Comparison of ENCODE assay signal across 8 cellular contexts in genomic region chr5:151745071-151745705, GRCh38. TPM values are rescaled to one million over a fixed set of nuclear protein-coding genes. Genes with fewer than 3 reads are reported as not detected.
DNase-seq lines count a peak whose midpoint lies in the region; ATAC-seq and TF ChIP-seq lines count a peak whose summit lies in the region.

No MANE protein-coding gene starts in this region.

- H3K36me3 ChIP-seq in MG63, result peaks cover 59% of the 10 kb centered on the region
- no peaks in the 10 kb centered on the region for H3K36me3 ChIP-seq in mucosa of descending colon (ENCODE audit: low read depth)

- H3K9me3 ChIP-seq in MG63 (no peaks in the 10 kb centered on the region), mucosa of descending colon (no peaks in the 10 kb centered on the region)

- no peak overlapping the region for H3K4me3 ChIP-seq in MG63
- no peak overlapping the region for H3K4me3 ChIP-seq in mucosa of descending colon

- H3K36me3 Mint-ChIP-seq in activated naive CD8-positive, alpha-beta T cell treated with anti-CD3 and anti-CD28 coated beads, Interleukin-2, amount 10 ng/mL, durations not matched to agents 7 days and 5 days, result peaks cover 16% of the 10 kb centered on the region

- POLR2A ChIA-PET in activated naive CD8-positive, alpha-beta T cell treated with anti-CD3 and anti-CD28 coated beads, Interleukin-2, amount 10 ng/mL, durations not matched to agents 7 days and 5 days (lab: Charles Lee), result interaction anchor here (1.8 kb wide), 1 partner anchor 26 kb away, joined by 7 read pairs; the partner anchor contains the start of gene G3BP1

- TF ChIP-seq CTCF in mucosa of descending colon (IDR thresholded peaks at IDR 0.05), result no peak

- peak overlapping the region; percentile 26 for H3K4me3 Mint-ChIP-seq in activated naive CD8-positive, alpha-beta T cell treated with anti-CD3 and anti-CD28 coated beads, Interleukin-2, amount 10 ng/mL, durations not matched to agents 7 days and 5 days

- H3K27me3 ChIP-seq in MG63, result no peaks in the 10 kb centered on the region

- intact Hi-C loops in Right ventricle myocardium inferior (cut with DNase I), result loop anchor here (10.0 kb wide), 1 partner anchor 220 kb away; no protein-coding TSS in a partner anchor
- intact Hi-C loops in cardiac septum (cut with DNase I), result no loop called here
- intact Hi-C loops in left ventricle myocardium superior (cut with micrococcal nuclease), result loop anchor here (10.0 kb wide), 1 partner anchor 300 kb away; the partner anchor contains the start of gene SLC36A1
- intact Hi-C loops in mucosa of descending colon (cut with DNase I, micrococcal nuclease), result no loop called here

- H3K4me1 Mint-ChIP-seq in activated naive CD8-positive, alpha-beta T cell treated with anti-CD3 and anti-CD28 coated beads, Interleukin-2, amount 10 ng/mL, durations not matched to agents 7 days and 5 days, result peaks cover 29% of the 10 kb centered on the region

- peak overlapping the region; percentile 84 for H3K27ac Mint-ChIP-seq in activated naive CD8-positive, alpha-beta T cell treated with anti-CD3 and anti-CD28 coated beads, Interleukin-2, amount 10 ng/mL, durations not matched to agents 7 days and 5 days

- H3K27me3 Mint-ChIP-seq in activated naive CD8-positive, alpha-beta T cell treated with anti-CD3 and anti-CD28 coated beads, Interleukin-2, amount 10 ng/mL, durations not matched to agents 7 days and 5 days, result no peaks in the 10 kb centered on the region

- no peaks in the 10 kb centered on the region for H3K9me3 Mint-ChIP-seq in activated naive CD8-positive, alpha-beta T cell treated with anti-CD3 and anti-CD28 coated beads, Interleukin-2, amount 10 ng/mL, durations not matched to agents 7 days and 5 days

- ATAC-seq in Right ventricle myocardium inferior, result peak; percentile 59
- ATAC-seq in activated naive CD8-positive, alpha-beta T cell treated with anti-CD3 and anti-CD28 coated beads, Interleukin-2, amount 10 ng/mL, durations not matched to agents 7 days and 5 days (ENCODE audit: low read depth), result peak; percentile 37
- peak; percentile 60 for ATAC-seq in left ventricle myocardium superior
- no peak for ATAC-seq in mucosa of descending colon

- DNase-seq in Right ventricle myocardium inferior (ENCODE audit: missing footprints), result peak; percentile 70
- DNase-seq in cardiac septum (ENCODE audit: low spot score), result no peak
- DNase-seq in MG63, result peak; percentile 99
- DNase-seq in activated naive CD8-positive, alpha-beta T cell treated with anti-CD3 and anti-CD28 coated beads, Interleukin-2, amount 10 ng/mL, durations not matched to agents 7 days and 5 days, result no peak
- DNase-seq in left ventricle myocardium superior, result peak; percentile 61
- DNase-seq in stimulated activated CD8-positive, alpha-beta memory T cell treated with anti-CD3 and anti-CD28 coated beads, Interleukin-4, amount 100 ng/mL, for 48 hours, result peak; percentile 60
- no peak for DNase-seq in mucosa of descending colon
- no peak for DNase-seq in NCI-H2107 (lab: John Stamatoyannopoulos, UW)

- no peaks in the 10 kb centered on the region for H3K4me1 ChIP-seq in mucosa of descending colon (ENCODE audit: low read depth)

RNA-seq across cellular contexts. Expression of gene ATOX1, which starts 13.2 kb away (rescaled TPM):
- total RNA-seq in Right ventricle myocardium inferior (69.5 TPM), cardiac septum (61.4 TPM), left ventricle myocardium superior (63.2 TPM), mucosa of descending colon (10 to 100 TPM; 52.5 to 54.8 (median 53.6) TPM)
- total RNA-seq in MG63 (2014; rRNA removed; shearing (Covaris generic); ENCODE audit: low replicate concordance), result 69.5 and 138 TPM in 2 replicates
- total RNA-seq in activated naive CD8-positive, alpha-beta T cell treated with anti-CD3 and anti-CD28 coated beads, Interleukin-2, amount 10 ng/mL, durations not matched to agents 7 days and 5 days, result 10 to 100 TPM; 42.7 to 48.1 TPM

RNA-seq across cellular contexts. Expression of gene G3BP1, which starts 26.6 kb away (rescaled TPM):
- 114 TPM for total RNA-seq in Right ventricle myocardium inferior
- total RNA-seq in cardiac septum, result 99.4 TPM
- 187 and 352 TPM in 2 replicates for total RNA-seq in MG63 (2014; rRNA removed; shearing (Covaris generic); ENCODE audit: low replicate concordance)
- total RNA-seq in activated naive CD8-positive, alpha-beta T cell treated with anti-CD3 and anti-CD28 coated beads, Interleukin-2, amount 10 ng/mL, durations not matched to agents 7 days and 5 days, result 100 to 1,000 TPM; 164 to 178 TPM
- 125 TPM for total RNA-seq in left ventricle myocardium superior
- total RNA-seq in mucosa of descending colon, result 100 to 1,000 TPM; 121 to 132 (median 127) TPM

RNA-seq across cellular contexts. Expression of gene SPARC, which starts 58.5 kb away (rescaled TPM):
- total RNA-seq in Right ventricle myocardium inferior (517 TPM), cardiac septum (539 TPM), left ventricle myocardium superior (439 TPM), mucosa of descending colon (100 to 1,000 TPM in 2 of 3 donors, 10 to 100 TPM in 1; 78.0 to 410 (median 227) TPM)
- 1,117 and 1,361 TPM in 2 replicates for total RNA-seq in MG63 (2014; rRNA removed; shearing (Covaris generic); ENCODE audit: low replicate concordance)
- under 1 TPM; 0.39 to 0.96 TPM for total RNA-seq in activated naive CD8-positive, alpha-beta T cell treated with anti-CD3 and anti-CD28 coated beads, Interleukin-2, amount 10 ng/mL, durations not matched to agents 7 days and 5 days

Comparison
In these comparisons a context has a peak if more than half of its experiments do, and no peak if none do; other contexts are left out.
1. DNase-seq: peak in Right ventricle myocardium inferior (single experiment), MG63 (single experiment), left ventricle myocardium superior (single experiment) and stimulated activated CD8-positive, alpha-beta memory T cell treated with anti-CD3 and anti-CD28 coated beads, Interleukin-4, amount 100 ng/mL, for 48 hours (single experiment); none in cardiac septum (single experiment), activated naive CD8-positive, alpha-beta T cell treated with anti-CD3 and anti-CD28 coated beads, Interleukin-2, amount 10 ng/mL, durations not matched to agents 7 days and 5 days (single experiment), mucosa of descending colon (0 of 3) and NCI-H2107 (single experiment).
2. intact Hi-C loops: an anchor here in Right ventricle myocardium inferior (10.0 kb wide) and left ventricle myocardium superior (10.0 kb wide); none called in cardiac septum and mucosa of descending colon.
3. RNA of gene SPARC, which starts 58.5 kb away (total RNA-seq): 1,117 to 1,361 TPM in MG63, 539 TPM in cardiac septum (single experiment), 517 TPM in Right ventricle myocardium inferior (single experiment), 439 TPM in left ventricle myocardium superior (single experiment) and 78.0 to 410 TPM in mucosa of descending colon; 0.39 to 0.96 TPM in activated naive CD8-positive, alpha-beta T cell treated with anti-CD3 and anti-CD28 coated beads, Interleukin-2, amount 10 ng/mL, durations not matched to agents 7 days and 5 days; every median in the first group is over 10 times any median in the second.